Comparison of ENCODE assay signal across 8 cellular contexts in genomic region chr15:29268706-29269484, GRCh38.
A peak's percentile ranks its signal among the peaks of the same experiment; 100 is the strongest.
DNase-seq lines count a peak whose midpoint lies in the region; ATAC-seq lines count a peak whose summit lies in the region.

No MANE protein-coding gene starts in this region.

- ATAC-seq in GM21825 (IDR thresholded peaks at IDR 0.05; ENCODE audit: unreplicated experiment), result peak; percentile 19

- DNase-seq in GM03348 (ENCODE audit: low spot score), result peak; percentile 37
- DNase-seq in LoVo (ENCODE audit: low spot score), result peak; percentile 38
- peak; percentile 58 for DNase-seq in activated CD4-positive, alpha-beta T cell treated with anti-CD3 and anti-CD28 coated beads, Interleukin-2, amount 50 U/mL, for 1 hour
- peak; percentile 52 for DNase-seq in ecto neural progenitor cell (ENCODE audit: low spot score)
- DNase-seq in medulla oblongata (ENCODE audit: extremely low spot score), result peak; percentile 57
- peak; percentile 9 to 25 for DNase-seq in stimulated activated CD8-positive, alpha-beta memory T cell treated with anti-CD3 and anti-CD28 coated beads, Interleukin-15, amount 100 ng/mL, for 48 hours (ENCODE audit: low read depth in 2 of 2)
- no peak for DNase-seq in SKM-1 treated with dmso at 0.1 percent for 144 hours (lab: John Stamatoyannopoulos, UW; ENCODE audit: unreplicated experiment)
